In the genomic region with DNA sequence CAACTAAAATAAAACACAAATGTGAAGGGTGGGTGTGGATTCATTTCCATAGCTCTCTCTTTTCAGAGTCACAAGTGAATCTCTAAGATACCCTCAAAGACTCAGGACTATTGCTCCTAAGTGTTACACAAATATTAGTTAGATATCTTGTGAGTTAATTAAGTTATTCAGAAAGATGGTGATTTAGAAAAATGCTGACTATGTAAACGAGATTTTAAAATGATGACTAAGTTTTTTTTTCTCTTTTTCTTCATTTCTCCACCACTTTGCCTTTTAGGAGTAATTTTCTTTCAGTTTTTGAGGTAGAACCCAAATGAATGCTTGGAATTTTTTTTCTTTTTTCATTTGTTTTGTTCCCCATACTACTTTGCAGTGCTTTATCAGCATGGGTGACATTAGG, we compare ENCODE assay signal across 36 cellular contexts.
"Had no signal": no experiment of that assay in that cellular context is flagged by ENCODE, and none has a peak within 500 bp of the region (broad histone marks: within the 10 kb centered on the region; RNA-seq: fewer than 3 reads in every experiment).

No MANE protein-coding gene starts in this region.

- H3K4me1 Mint-ChIP-seq: activated CD4-positive, alpha-beta memory T cell treated with anti-CD3 and anti-CD28 coated beads, Interleukin-2, amount 10 ng/mL, durations not matched to agents 7 days and 5 days; activated CD4-positive, alpha-beta T cell treated with anti-CD3 and anti-CD28 coated beads, Interleukin-2, amount 10 ng/mL, durations not matched to agents 7 days and 5 days; activated CD8-positive, alpha-beta memory T cell treated with anti-CD3 and anti-CD28 coated beads, Interleukin-2, amount 10 ng/mL, durations not matched to agents 7 days and 5 days had no signal

- H3K27ac Mint-ChIP-seq: activated CD4-positive, alpha-beta memory T cell treated with anti-CD3 and anti-CD28 coated beads, Interleukin-2, amount 10 ng/mL, durations not matched to agents 7 days and 5 days; activated CD4-positive, alpha-beta T cell treated with anti-CD3 and anti-CD28 coated beads for 36 hours; activated CD4-positive, alpha-beta T cell treated with anti-CD3 and anti-CD28 coated beads, Interleukin-2, amount 10 ng/mL, durations not matched to agents 7 days and 5 days; activated CD8-positive, alpha-beta memory T cell treated with anti-CD3 and anti-CD28 coated beads, Interleukin-2, amount 10 ng/mL, durations not matched to agents 7 days and 5 days; activated CD8-positive, alpha-beta T cell treated with anti-CD3 and anti-CD28 coated beads, Interleukin-2, amount 10 ng/mL, durations not matched to agents 7 days and 5 days; activated naive CD4-positive, alpha-beta T cell treated with anti-CD3 and anti-CD28 coated beads for 36 hours; activated naive CD4-positive, alpha-beta T cell treated with anti-CD3 and anti-CD28 coated beads, Interleukin-2, amount 50 U/mL, for 72 hours; activated naive CD8-positive, alpha-beta T cell treated with anti-CD3 and anti-CD28 coated beads for 36 hours; activated T-cell treated with anti-CD3 and anti-CD28 coated beads, Interleukin-2, amount 50 U/mL, for 24 hours; activated T-helper 2 cell treated with anti-CD3 and anti-CD28 coated beads, Interferon-gamma antibody, Interleukin-2, Interleukin-4, amounts not matched to agents 10 μg/mL and 5 μg/mL and 100 μg/mL, durations not matched to agents 14 hours and 24 hours and 36 hours; T-helper 2 cell treated with Interferon-gamma antibody and Interleukin-4, amounts not matched to agents 5 μg/mL and 100 μg/mL, for 36 hours; WTC11 had no signal

- H3K27me3 Mint-ChIP-seq: activated CD4-positive, alpha-beta memory T cell treated with anti-CD3 and anti-CD28 coated beads, Interleukin-2, amount 10 ng/mL, durations not matched to agents 7 days and 5 days; activated CD4-positive, alpha-beta T cell treated with anti-CD3 and anti-CD28 coated beads for 36 hours; activated CD4-positive, alpha-beta T cell treated with anti-CD3 and anti-CD28 coated beads, Interleukin-2, amount 10 ng/mL, durations not matched to agents 7 days and 5 days; activated CD8-positive, alpha-beta memory T cell treated with anti-CD3 and anti-CD28 coated beads, Interleukin-2, amount 10 ng/mL, durations not matched to agents 7 days and 5 days; activated naive CD8-positive, alpha-beta T cell treated with anti-CD3 and anti-CD28 coated beads for 36 hours; activated T-cell treated with anti-CD3 and anti-CD28 coated beads, Interleukin-2, amount 50 U/mL, for 24 hours had no signal

- H3K4me3 Mint-ChIP-seq: activated CD4-positive, alpha-beta memory T cell treated with anti-CD3 and anti-CD28 coated beads, Interleukin-2, amount 10 ng/mL, durations not matched to agents 7 days and 5 days; activated CD4-positive, alpha-beta T cell treated with anti-CD3 and anti-CD28 coated beads for 36 hours; activated CD4-positive, alpha-beta T cell treated with anti-CD3 and anti-CD28 coated beads, Interleukin-2, amount 10 ng/mL, durations not matched to agents 7 days and 5 days; activated CD8-positive, alpha-beta memory T cell treated with anti-CD3 and anti-CD28 coated beads, Interleukin-2, amount 10 ng/mL, durations not matched to agents 7 days and 5 days; activated CD8-positive, alpha-beta T cell treated with anti-CD3 and anti-CD28 coated beads, Interleukin-2, amount 10 ng/mL, durations not matched to agents 7 days and 5 days; activated naive CD4-positive, alpha-beta T cell treated with anti-CD3 and anti-CD28 coated beads for 36 hours; activated naive CD8-positive, alpha-beta T cell treated with anti-CD3 and anti-CD28 coated beads for 36 hours; activated T-cell treated with anti-CD3 and anti-CD28 coated beads, Interleukin-2, amount 50 U/mL, for 24 hours; T-helper 2 cell treated with Interferon-gamma antibody and Interleukin-4, amounts not matched to agents 5 μg/mL and 100 μg/mL, for 36 hours; WTC11 had no signal

- H3K27ac ChIP-seq: adrenal gland, body of pancreas, brain microvascular endothelial cell, breast epithelium, WERI-Rb-1 had no signal

- ATAC-seq: activated CD4-positive, alpha-beta T cell treated with anti-CD3 and anti-CD28 coated beads for 36 hours; activated CD4-positive, CD25-positive, alpha-beta regulatory T cell treated with anti-CD3 and anti-CD28 coated beads, Interleukin-2, amount 50 U/mL, for 24 hours; activated CD8-positive, alpha-beta memory T cell treated with anti-CD3 and anti-CD28 coated beads, Interleukin-2, amount 10 ng/mL, durations not matched to agents 7 days and 5 days; activated CD8-positive, alpha-beta T cell treated with anti-CD3 and anti-CD28 coated beads, Interleukin-2, amount 10 ng/mL, durations not matched to agents 7 days and 5 days; activated naive CD4-positive, alpha-beta T cell treated with anti-CD3 and anti-CD28 coated beads, Interleukin-2, amount 50 U/mL, for 72 hours; body of pancreas; WTC11 had no signal

- FAIRE-seq: astrocyte, colon had no signal

- H3K4me1 ChIP-seq: adrenal gland, body of pancreas, breast epithelium had no signal

- DNase-seq: activated CD4-positive, alpha-beta memory T cell treated with anti-CD3 and anti-CD28 coated beads, Interleukin-2, amount 10 ng/mL, durations not matched to agents 7 days and 5 days; activated CD4-positive, alpha-beta T cell treated with anti-CD3 and anti-CD28 coated beads for 1 hour; activated CD4-positive, alpha-beta T cell treated with anti-CD3 and anti-CD28 coated beads for 36 hours; activated CD4-positive, alpha-beta T cell treated with anti-CD3 and anti-CD28 coated beads for 48 hours; activated CD4-positive, alpha-beta T cell treated with anti-CD3 and anti-CD28 coated beads, Interleukin-2, amount 10 ng/mL, durations not matched to agents 7 days and 5 days; activated CD4-positive, alpha-beta T cell treated with anti-CD3 and anti-CD28 coated beads, Interleukin-2, amount 50 U/mL, for 48 hours; activated CD4-positive, CD25-positive, alpha-beta regulatory T cell; activated CD8-positive, alpha-beta memory T cell treated with anti-CD3 and anti-CD28 coated beads for 24 hours; activated CD8-positive, alpha-beta memory T cell treated with anti-CD3 and anti-CD28 coated beads, Interleukin-2, amount 10 ng/mL, durations not matched to agents 7 days and 5 days; activated CD8-positive, alpha-beta memory T cell treated with anti-CD3 and anti-CD28 coated beads, Interleukin-2, amount 50 U/mL, for 48 hours; activated CD8-positive, alpha-beta T cell treated with anti-CD3 and anti-CD28 coated beads, Interleukin-2, amount 10 ng/mL, durations not matched to agents 7 days and 5 days; activated effector memory CD4-positive, alpha-beta T cell treated with Interleukin-2 at 50 U/mL for 16 hours; activated gamma-delta T cell; activated naive CD4-positive, alpha-beta T cell; activated naive CD4-positive, alpha-beta T cell treated with anti-CD3 and anti-CD28 coated beads for 36 hours; activated naive CD4-positive, alpha-beta T cell treated with anti-CD3 and anti-CD28 coated beads, Interleukin-2, amount 50 U/mL, for 16 hours; activated naive CD8-positive, alpha-beta T cell treated with anti-CD3 and anti-CD28 coated beads for 36 hours; activated T-cell treated with anti-CD3 and anti-CD28 coated beads, Interleukin-2, amount 50 U/mL, for 24 hours; activated T-cell treated with anti-CD3 and anti-CD28 coated beads, Interleukin-2, amount 50 U/mL, for 48 hours; adrenal gland; amniotic stem cell; aorta; body of pancreas; brain microvascular endothelial cell; central memory CD4-positive, alpha-beta T cell; T-helper 2 cell; T-helper 9 cell; WERI-Rb-1 had no signal

- H3K36me3 Mint-ChIP-seq: activated CD8-positive, alpha-beta memory T cell treated with anti-CD3 and anti-CD28 coated beads, Interleukin-2, amount 10 ng/mL, durations not matched to agents 7 days and 5 days; activated naive CD4-positive, alpha-beta T cell treated with anti-CD3 and anti-CD28 coated beads, Interleukin-2, amount 50 U/mL, for 72 hours; activated naive CD8-positive, alpha-beta T cell treated with anti-CD3 and anti-CD28 coated beads for 36 hours; WTC11 had no signal

- H3K9me3 ChIP-seq: adrenal gland, body of pancreas, breast epithelium had no signal

- H3K9me3 Mint-ChIP-seq: activated CD4-positive, alpha-beta T cell treated with anti-CD3 and anti-CD28 coated beads, Interleukin-2, amount 10 ng/mL, durations not matched to agents 7 days and 5 days; activated naive CD8-positive, alpha-beta T cell treated with anti-CD3 and anti-CD28 coated beads for 36 hours; activated T-cell treated with anti-CD3 and anti-CD28 coated beads, Interleukin-2, amount 50 U/mL, for 24 hours; activated T-helper 2 cell treated with anti-CD3 and anti-CD28 coated beads, Interferon-gamma antibody, Interleukin-2, Interleukin-4, amounts not matched to agents 10 μg/mL and 5 μg/mL and 100 μg/mL, durations not matched to agents 14 hours and 24 hours and 36 hours; T-helper 2 cell treated with Interferon-gamma antibody and Interleukin-4, amounts not matched to agents 5 μg/mL and 100 μg/mL, for 36 hours; WTC11 had no signal

- H3K27me3 ChIP-seq: adrenal gland, body of pancreas, brain microvascular endothelial cell, breast epithelium had no signal

- H3K4me3 ChIP-seq: adrenal gland, body of pancreas, breast epithelium had no signal

- H3K36me3 ChIP-seq: adrenal gland, brain microvascular endothelial cell, breast epithelium, WERI-Rb-1 had no signal
